Comparison of ENCODE assay signal across 18 cellular contexts in the genomic region with DNA sequence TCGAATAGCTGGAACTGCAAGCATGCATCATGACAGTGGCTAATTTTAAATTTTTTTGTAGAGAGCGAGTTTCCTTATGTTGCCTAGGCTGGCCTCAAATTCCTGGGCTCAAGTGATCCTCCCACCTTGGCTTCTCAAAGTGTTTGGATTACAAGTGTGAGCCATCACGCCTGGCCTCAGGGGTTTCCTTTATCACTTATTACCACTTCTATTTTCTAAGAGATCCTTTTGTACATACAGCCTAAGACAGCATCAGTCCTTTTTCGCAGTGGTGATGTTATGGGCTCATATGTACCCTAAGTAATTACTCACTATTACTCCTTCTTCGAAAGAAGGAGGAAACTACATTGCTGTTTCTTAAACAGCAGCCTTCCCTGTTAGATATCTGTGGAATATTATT. TPM values are rescaled to one million over a fixed set of nuclear protein-coding genes. Genes with fewer than 3 reads are reported as not detected.
DNase-seq lines count a peak whose midpoint lies in the region; ATAC-seq, FAIRE-seq and TF ChIP-seq lines count a peak whose summit lies in the region.
"Had no signal": no experiment of that assay in that cellular context is flagged by ENCODE, and none has a peak within 500 bp of the region (broad histone marks: within the 10 kb centered on the region; RNA-seq: fewer than 3 reads in every experiment).

No MANE protein-coding gene starts in this region.

- H3K4me1 ChIP-seq in endodermal cell (ENCODE audit: control insufficient read depth, insufficient read depth, low read length) = peaks cover 9% of the 10 kb centered on the region
- H3K4me1 ChIP-seq in keratinocyte (ENCODE audit: control insufficient read depth, extremely low read depth, insufficient read depth, low read length) = peaks cover 5% of the 10 kb centered on the region
- no peaks in the 10 kb centered on the region for H3K4me1 ChIP-seq in testis
- H3K4me1 ChIP-seq: A549, BE2C had no signal

- H3K27me3 Mint-ChIP-seq in endodermal cell (ENCODE audit: insufficient read depth) = peaks cover 12% of the 10 kb centered on the region

- H3K27ac Mint-ChIP-seq in endodermal cell = no peak overlapping the region
- H3K27ac Mint-ChIP-seq: CD4-positive, alpha-beta memory T cell had no signal

- H2AFZ ChIP-seq in keratinocyte (ENCODE audit: control insufficient read depth, low read length) = no peak overlapping the region
- H2AFZ ChIP-seq: GM23248 had no signal

- ATAC-seq in HG03097 (IDR thresholded peaks at IDR 0.05; ENCODE audit: low FRiP score, unreplicated experiment) = no peak
- ATAC-seq: A549, GM12878 had no signal

- peak; percentile 46 for FAIRE-seq in keratinocyte (lab: Jason Lieb, UNC)
- FAIRE-seq: A549, D721Med, GM12878, GM18507 had no signal

- H3K9ac ChIP-seq in endodermal cell (ENCODE audit: extremely low read depth, low read length, poor library complexity, severe bottlenecking) = peak overlapping the region; percentile 38
- no peak overlapping the region for H3K9ac ChIP-seq in keratinocyte (ENCODE audit: control insufficient read depth, extremely low read depth, insufficient read depth, low read length)
- H3K9ac ChIP-seq: GM23248 had no signal

- no peak overlapping the region for H3K4me3 ChIP-seq in MG63
- peak overlapping the region; percentile 16 for H3K4me3 ChIP-seq in endodermal cell (ENCODE audit: low read length)
- H3K4me3 ChIP-seq in keratinocyte (ENCODE audit: control insufficient read depth in 2 of 3, extremely low read depth in 1 of 3, insufficient read depth in 2 of 3, low read depth in 1 of 3, low read length in 3 of 3) = no peak overlapping the region
- H3K4me3 ChIP-seq in testis = no peak overlapping the region
- H3K4me3 ChIP-seq: A549, GM12878, GM23248 had no signal

- dilution Hi-C loops in keratinocyte (cut with MboI; ENCODE audit: extremely low pct_ligation_motif_present, low sequenced_read_pairs) = no loop called here

- H4K20me1 ChIP-seq in keratinocyte (ENCODE audit: control insufficient read depth, extremely low read depth, insufficient read depth, low read length) = no peaks in the 10 kb centered on the region

- no peak for TF ChIP-seq CTCF in endodermal cell (conservative IDR thresholded peaks at IDR 0.05)
- TF ChIP-seq CTCF in keratinocyte (optimal IDR thresholded peaks at IDR 0.05 in 1 of 3, IDR thresholded peaks at IDR 0.05 in 1 of 3, conservative IDR thresholded peaks at IDR 0.05 in 1 of 3; ENCODE audit: extremely low read depth in 1 of 3, insufficient read depth in 2 of 3, low read length in 3 of 3) = no peak
- TF ChIP-seq CTCF in testis (IDR thresholded peaks at IDR 0.05) = no peak

- no peak overlapping the region for H3K4me2 ChIP-seq in keratinocyte (ENCODE audit: control insufficient read depth, extremely low read depth, insufficient read depth, low read depth, low read length)
- H3K4me2 ChIP-seq: A549 had no signal

- peaks cover 1% of the 10 kb centered on the region for H3K9me3 Mint-ChIP-seq in endodermal cell
- H3K9me3 Mint-ChIP-seq: CD4-positive, alpha-beta memory T cell had no signal

- H3K9me1 ChIP-seq in keratinocyte (ENCODE audit: control insufficient read depth, extremely low read depth, insufficient read depth, low read length) = no peaks in the 10 kb centered on the region

- H3K27me3 ChIP-seq in MG63 (no peaks in the 10 kb centered on the region), endodermal cell (ENCODE audit: control insufficient read depth, insufficient read depth, low read length, poor library complexity, severe bottlenecking) (no peaks in the 10 kb centered on the region), keratinocyte (ENCODE audit: control insufficient read depth, extremely low read depth, insufficient read depth, low read length) (peaks cover 4% of the 10 kb centered on the region), testis (no peaks in the 10 kb centered on the region)
- H3K27me3 ChIP-seq: BE2C had no signal

- H3K36me3 ChIP-seq in MG63 (no peaks in the 10 kb centered on the region), endodermal cell (ENCODE audit: control insufficient read depth, insufficient read depth, low read length) (no peaks in the 10 kb centered on the region), keratinocyte (ENCODE audit: control insufficient read depth in 2 of 2, extremely low read depth in 1 of 2, insufficient read depth in 2 of 2, low read length in 2 of 2) (no peaks in the 10 kb centered on the region), testis (ENCODE audit: low read depth, missing control alignments) (no peaks in the 10 kb centered on the region)
- H3K36me3 ChIP-seq: BE2C had no signal

- TF ChIP-seq POLR2A in testis (IDR thresholded peaks at IDR 0.05) = no peak

- H3K9me3 ChIP-seq in MG63 = no peaks in the 10 kb centered on the region
- H3K9me3 ChIP-seq in endodermal cell (ENCODE audit: control insufficient read depth, low read length) = peaks cover 15% of the 10 kb centered on the region
- no peaks in the 10 kb centered on the region for H3K9me3 ChIP-seq in keratinocyte (ENCODE audit: control insufficient read depth, low read depth, low read length)
- no peaks in the 10 kb centered on the region for H3K9me3 ChIP-seq in testis
- H3K9me3 ChIP-seq: A549, BE2C had no signal

- peak; percentile 8 for DNase-seq in ELR (ENCODE audit: low read depth)
- DNase-seq in MG63 = peak; percentile 6
- DNase-seq in endodermal cell = no peak
- DNase-seq in keratinocyte (ENCODE audit: low read depth, low spot score) = no peak
- DNase-seq in testis = no peak
- no peak for DNase-seq in cardiac septum (ENCODE audit: low spot score)
- DNase-seq: BE2C; CD4-positive, alpha-beta memory T cell; DMS153; DMS79 treated with DMSO at 0.1 percent for 48 hours; GM23248; H7 had no signal

- H3K27ac ChIP-seq in endodermal cell (ENCODE audit: low read depth, low read length) (no peak overlapping the region), keratinocyte (ENCODE audit: control insufficient read depth, insufficient read depth, low read length) (no peak overlapping the region), testis (no peak overlapping the region)
- H3K27ac ChIP-seq: A549, C4-2B, GM23248 had no signal

- H3K79me2 ChIP-seq in keratinocyte (ENCODE audit: control insufficient read depth, insufficient read depth, low read length) = no peaks in the 10 kb centered on the region

- intact Hi-C loops in testis (cut with DNase I; ENCODE audit: low total_unique reads) (no loop called here), cardiac septum (cut with DNase I) (no loop called here)

- no peak overlapping the region for H3K4me3 Mint-ChIP-seq in endodermal cell
- H3K4me3 Mint-ChIP-seq: CD4-positive, alpha-beta memory T cell had no signal

- H3K4me1 Mint-ChIP-seq in endodermal cell = peaks cover 50% of the 10 kb centered on the region

- no peaks in the 10 kb centered on the region for H3K36me3 Mint-ChIP-seq in endodermal cell (ENCODE audit: low read depth)
- H3K36me3 Mint-ChIP-seq: CD4-positive, alpha-beta memory T cell had no signal

- WGBS in endodermal cell (ENCODE audit: insufficient coverage in 1 of 2, insufficient read length in 1 of 2), 2 experiments = 63 to 75% methylated on average over 2 to 5 of the region's 5 CpGs
- 87 to 88% methylated on average over 5 of the region's 5 CpGs for WGBS in testis, 2 donors

RNA-seq across cellular contexts. Expression of a gene that starts 54.1 kb away (rescaled TPM):
- total RNA-seq in MG63 (2014; rRNA removed; shearing (Covaris generic); ENCODE audit: low replicate concordance) = 14.4 and 15.1 TPM in 2 replicates
- total RNA-seq in endodermal cell (10 to 100 TPM; 14.1 to 15.3 TPM), testis (10 to 100 TPM; 37.4 to 38.7 TPM), cardiac septum (9.5 TPM)
- polyA plus RNA-seq in endodermal cell (2013, experiment 1 of 2) = 25.6 TPM
- polyA plus RNA-seq in endodermal cell (2013, experiment 2 of 2) = 24.2 TPM
- polyA plus RNA-seq in keratinocyte (10.3 to 13.6 TPM (median 10.3 TPM) in 3 replicates), testis (ENCODE audit: insufficient read depth, low read depth, low replicate concordance) (32.7 TPM)
- polyA plus RNA-seq in keratinocyte (2011; ENCODE audit: low read depth) = 14.8 TPM
- 4.7 and 10.2 TPM in 2 replicates for polyA plus RNA-seq in keratinocyte (2011; cell fraction: cytosol; rRNA removed)
- 10.6 and 11.0 TPM in 2 replicates for polyA plus RNA-seq in keratinocyte (2011; cell fraction: nucleus; rRNA removed)
- 8.7 and 14.5 TPM in 2 replicates for polyA plus RNA-seq in keratinocyte (2012; ENCODE audit: low replicate concordance)
- polyA minus RNA-seq in keratinocyte = 3.6 to 10.2 TPM (median 7.2 TPM) in 3 replicates
- 6.9 TPM for polyA minus RNA-seq in keratinocyte (2011; cell fraction: cytosol; rRNA and poly(A)+ RNA removed)
- 7.7 and 14.0 TPM in 2 replicates for polyA minus RNA-seq in keratinocyte (2011; cell fraction: nucleus; rRNA and poly(A)+ RNA removed)

Comparison
In these comparisons a context has a peak if more than half of its experiments do, and no peak if none do; other contexts are left out.
1. DNase-seq: peak in ELR (single experiment) and MG63 (single experiment); none in endodermal cell (single experiment), keratinocyte (single experiment), testis (single experiment) and cardiac septum (single experiment).